In the genomic region with DNA sequence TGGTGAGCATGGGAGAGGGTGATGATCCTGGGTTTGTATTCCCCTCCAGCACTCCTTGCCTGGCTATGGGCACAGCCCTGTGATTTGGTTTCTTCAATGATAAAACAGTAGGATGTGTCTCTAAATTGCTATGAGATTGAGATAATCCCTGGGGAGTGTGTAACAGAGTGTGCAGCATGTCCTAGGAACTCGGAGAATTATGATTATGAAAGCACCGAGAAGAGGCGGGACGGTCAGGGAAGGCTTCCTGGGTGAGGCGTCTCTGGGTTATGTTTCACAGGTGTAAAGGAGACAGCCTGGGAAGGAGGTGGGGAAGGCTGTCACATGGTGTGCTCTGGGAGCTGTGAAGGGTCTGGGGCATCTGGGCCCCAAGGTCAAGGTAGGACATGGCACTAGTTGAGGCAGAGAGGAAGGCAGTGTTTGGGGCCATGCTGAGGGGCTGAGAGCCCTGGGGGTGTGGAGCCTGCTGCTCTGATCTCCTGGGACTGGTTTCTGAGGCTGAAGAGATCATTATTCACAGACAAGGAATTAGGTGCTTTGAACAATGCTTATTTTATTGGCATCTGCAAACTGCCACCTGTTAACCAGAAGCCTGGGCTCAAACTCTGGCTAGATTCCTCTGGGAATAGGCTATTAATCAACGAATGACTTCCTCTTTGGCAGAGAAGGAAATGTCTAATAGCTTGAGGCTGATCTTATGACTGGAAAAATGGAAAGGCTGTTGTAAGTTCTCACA, we compare ENCODE assay signal across 21 cellular contexts.
DNase-seq lines count a peak whose midpoint lies in the region; ATAC-seq and TF ChIP-seq lines count a peak whose summit lies in the region.
"Had no signal": no experiment of that assay in that cellular context is flagged by ENCODE, and none has a peak within 500 bp of the region (broad histone marks: within the 10 kb centered on the region; RNA-seq: fewer than 3 reads in every experiment).

No MANE protein-coding gene starts in this region.

- H3K4me3 ChIP-seq in body of pancreas (no peak overlapping the region), WERI-Rb-1 (ENCODE audit: low read depth, low read length) (no peak overlapping the region)
- H3K4me3 ChIP-seq: HAP-1, stomach, uterus had no signal

- no peaks in the 10 kb centered on the region for H3K36me3 Mint-ChIP-seq in stimulated activated naive B cell treated with anti-CD40 and anti-IgM and Interleukin-4, amounts not matched to agents 10 μg/mL and 1 μg/mL and 100 μg/mL, for 72 hours
- H3K36me3 Mint-ChIP-seq: brain; natural killer cell treated with Interleukin-12 subunit alpha and Interleukin-12 subunit beta and Interleukin-15 and Interleukin-18, amount 100 ng/mL, for 72 hours had no signal

- peak overlapping the region in 1 of 4 donors; percentile 10 for H3K27ac ChIP-seq in body of pancreas
- H3K27ac ChIP-seq in WERI-Rb-1: no peak overlapping the region
- H3K27ac ChIP-seq: stomach, uterus had no signal

- peaks cover 15 to 28% of the 10 kb centered on the region in 2 donors for H3K27me3 Mint-ChIP-seq in stimulated activated naive B cell treated with anti-CD40 and anti-IgM and Interleukin-4, amounts not matched to agents 10 μg/mL and 1 μg/mL and 100 μg/mL, for 72 hours
- peaks cover 62% of the 10 kb centered on the region for H3K27me3 Mint-ChIP-seq in stimulated activated naive CD8-positive, alpha-beta T cell treated with anti-CD3 and anti-CD28 coated beads, Interleukin-15, amount 100 ng/mL, for 72 hours

- TF ChIP-seq POLR2A in body of pancreas (IDR thresholded peaks at IDR 0.05): no peak

- no peaks in the 10 kb centered on the region for H3K9me3 Mint-ChIP-seq in stimulated activated naive B cell treated with anti-CD40 and anti-IgM and Interleukin-4, amounts not matched to agents 10 μg/mL and 1 μg/mL and 100 μg/mL, for 72 hours
- no peaks in the 10 kb centered on the region for H3K9me3 Mint-ChIP-seq in stimulated activated naive CD8-positive, alpha-beta T cell treated with anti-CD3 and anti-CD28 coated beads, Interleukin-15, amount 100 ng/mL, for 72 hours
- H3K9me3 Mint-ChIP-seq: brain; CD8-positive, alpha-beta memory T cell; dendritic cell treated with granulocyte-macrophage colony-stimulating factor and Interleukin-4, amounts not matched to agents 40 ng/mL and 50 ng/mL, for 4 days had no signal

- WGBS in body of pancreas, 2 donors: 33 to 38% methylated on average over 6 of the region's 6 CpGs

- no peak overlapping the region for H3K4me3 Mint-ChIP-seq in stimulated activated naive B cell treated with anti-CD40 and anti-IgM and Interleukin-4, amounts not matched to agents 10 μg/mL and 1 μg/mL and 100 μg/mL, for 72 hours
- no peak overlapping the region for H3K4me3 Mint-ChIP-seq in stimulated activated naive CD8-positive, alpha-beta T cell treated with anti-CD3 and anti-CD28 coated beads, Interleukin-15, amount 100 ng/mL, for 72 hours
- H3K4me3 Mint-ChIP-seq: brain; CD8-positive, alpha-beta memory T cell; dendritic cell treated with granulocyte-macrophage colony-stimulating factor and Interleukin-4, amounts not matched to agents 40 ng/mL and 50 ng/mL, for 4 days; natural killer cell treated with Interleukin-12 subunit alpha and Interleukin-12 subunit beta and Interleukin-15 and Interleukin-18, amount 100 ng/mL, for 72 hours had no signal

- intact Hi-C loops in body of pancreas (cut with DNase I): no loop called here

- no peak for TF ChIP-seq CTCF in body of pancreas (IDR thresholded peaks at IDR 0.05)
- no peak for TF ChIP-seq CTCF in WERI-Rb-1 (IDR thresholded peaks at IDR 0.05; ENCODE audit: low read depth, low read length)

- peak; percentile 58 for DNase-seq in NCI-H82 (lab: John Stamatoyannopoulos, UW)
- DNase-seq in NCI-H82 treated with DMSO at 0.1 percent for 48 hours (lab: John Stamatoyannopoulos, UW; ENCODE audit: unreplicated experiment): no peak
- DNase-seq in NCI-H2171 treated with DMSO at 0.1 percent for 48 hours (lab: John Stamatoyannopoulos, UW): peak; percentile 54
- peak in 1 of 4 donors; percentile 8 for DNase-seq in body of pancreas
- no peak for DNase-seq in stimulated activated naive B cell treated with anti-CD40 and anti-IgM and Interleukin-4, amounts not matched to agents 10 μg/mL and 1 μg/mL and 100 μg/mL, for 72 hours
- no peak for DNase-seq in NK-92 treated with Interleukin-12 subunit alpha and Interleukin-12 subunit beta, amount 100 ng/mL, for 24 hours (lab: John Stamatoyannopoulos, UW)
- no peak for DNase-seq in stimulated activated naive CD8-positive, alpha-beta T cell treated with anti-CD3 and anti-CD28 coated beads, Interleukin-15, amount 100 ng/mL, for 72 hours
- no peak for DNase-seq in WERI-Rb-1
- DNase-seq: activated naive CD4-positive, alpha-beta T cell treated with Interleukin-2 at 50 U/mL for 16 hours; activated T-cell treated with anti-CD3 and anti-CD28 coated beads for 4 hours; CD8-positive, alpha-beta memory T cell; mammary epithelial cell; MM.1S; NCI-H2227 treated with DMSO at 0.1 percent for 48 hours; stimulated activated CD4-positive, alpha-beta T cell treated with anti-CD3 and anti-CD28 coated beads, Interleukin-12 subunit alpha, Interleukin-12 subunit beta, amount 100 ng/mL, for 4 hours; stomach; uterus had no signal

- peaks cover 24 to 37% of the 10 kb centered on the region in 2 donors for H3K4me1 Mint-ChIP-seq in stimulated activated naive B cell treated with anti-CD40 and anti-IgM and Interleukin-4, amounts not matched to agents 10 μg/mL and 1 μg/mL and 100 μg/mL, for 72 hours
- peaks cover 21% of the 10 kb centered on the region for H3K4me1 Mint-ChIP-seq in stimulated activated naive CD8-positive, alpha-beta T cell treated with anti-CD3 and anti-CD28 coated beads, Interleukin-15, amount 100 ng/mL, for 72 hours
- H3K4me1 Mint-ChIP-seq: brain had no signal

- H3K9me3 ChIP-seq in body of pancreas (no peaks in the 10 kb centered on the region), WERI-Rb-1 (ENCODE audit: severe bottlenecking) (no peaks in the 10 kb centered on the region)
- H3K9me3 ChIP-seq: HAP-1, stomach, uterus had no signal

- no peaks in the 10 kb centered on the region for H3K27me3 ChIP-seq in body of pancreas
- H3K27me3 ChIP-seq in WERI-Rb-1 (ENCODE audit: insufficient read depth, low read depth, severe bottlenecking): no peaks in the 10 kb centered on the region
- H3K27me3 ChIP-seq: uterus had no signal

- H3K36me3 ChIP-seq in body of pancreas (replicated peaks in 1 of 2; ENCODE audit: insufficient read depth in 1 of 2, low read depth in 2 of 2) (no peaks in the 10 kb centered on the region), WERI-Rb-1 (no peaks in the 10 kb centered on the region)
- H3K36me3 ChIP-seq: HAP-1, stomach, uterus had no signal

- ATAC-seq in body of pancreas: peak; percentile 38
- no peak for ATAC-seq in stimulated activated naive B cell treated with anti-CD40 and anti-IgM and Interleukin-4, amounts not matched to agents 10 μg/mL and 1 μg/mL and 100 μg/mL, for 72 hours (replicated peaks)
- ATAC-seq in stimulated activated naive CD8-positive, alpha-beta T cell treated with anti-CD3 and anti-CD28 coated beads, Interleukin-15, amount 100 ng/mL, for 72 hours: no peak
- ATAC-seq: natural killer cell treated with Interleukin-12 subunit alpha and Interleukin-12 subunit beta and Interleukin-15 and Interleukin-18, amount 100 ng/mL, for 72 hours had no signal

- H3K27ac Mint-ChIP-seq in stimulated activated naive B cell treated with anti-CD40 and anti-IgM and Interleukin-4, amounts not matched to agents 10 μg/mL and 1 μg/mL and 100 μg/mL, for 72 hours: peak overlapping the region; percentile 2
- H3K27ac Mint-ChIP-seq in stimulated activated naive CD8-positive, alpha-beta T cell treated with anti-CD3 and anti-CD28 coated beads, Interleukin-15, amount 100 ng/mL, for 72 hours: no peak overlapping the region
- H3K27ac Mint-ChIP-seq: brain; CD8-positive, alpha-beta memory T cell; dendritic cell treated with granulocyte-macrophage colony-stimulating factor and Interleukin-4, amounts not matched to agents 40 ng/mL and 50 ng/mL, for 4 days had no signal

- no peaks in the 10 kb centered on the region for H3K4me1 ChIP-seq in body of pancreas
- H3K4me1 ChIP-seq: HAP-1, stomach, uterus had no signal

Comparison
In these comparisons a context has a peak if more than half of its experiments do, and no peak if none do; other contexts are left out.
1. DNase-seq: peak in NCI-H82 (single experiment) and NCI-H2171 treated with DMSO at 0.1 percent for 48 hours (single experiment); none in NCI-H82 treated with DMSO at 0.1 percent for 48 hours (single experiment), stimulated activated naive B cell treated with anti-CD40 and anti-IgM and Interleukin-4, amounts not matched to agents 10 μg/mL and 1 μg/mL and 100 μg/mL, for 72 hours (single experiment), NK-92 treated with Interleukin-12 subunit alpha and Interleukin-12 subunit beta, amount 100 ng/mL, for 24 hours (single experiment), stimulated activated naive CD8-positive, alpha-beta T cell treated with anti-CD3 and anti-CD28 coated beads, Interleukin-15, amount 100 ng/mL, for 72 hours (0 of 2) and WERI-Rb-1 (single experiment).